Comparison of ENCODE assay signal across 1 cellular context in the genomic region with DNA sequence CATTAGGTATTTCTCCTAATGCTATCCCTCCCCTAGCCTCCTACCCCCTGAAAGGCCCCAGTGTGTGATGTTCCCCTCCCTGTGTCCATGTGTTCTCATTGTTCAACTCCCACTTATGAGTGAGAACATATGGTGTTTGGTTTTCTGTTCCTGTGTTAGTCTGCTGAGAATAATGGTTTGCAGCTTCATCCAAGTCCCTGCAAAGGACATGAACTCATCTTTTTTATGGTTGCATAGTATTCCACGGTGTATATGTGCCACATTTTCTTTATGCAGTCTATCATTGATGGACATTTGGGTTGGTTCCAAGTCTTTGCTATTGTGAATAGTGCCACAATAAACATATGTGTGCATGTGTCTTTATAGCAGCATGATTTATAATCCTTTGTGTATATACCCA.
A peak's percentile ranks its signal among the peaks of the same experiment; 100 is the strongest.
TF ChIP-seq lines count a peak whose summit lies in the region.
"Not testable (repeated sequence)": the region's sequence is repeated elsewhere in the genome, so short reads cannot be mapped to it uniquely, and the experiment has no call there.

No MANE protein-coding gene starts in this region.

- CTCF ChIA-PET in HEK293 (lab: Yijun Ruan, JAX) = not testable (repeated sequence)

- H3K4me3 ChIP-seq in HEK293 (ENCODE audit: low read depth, low read length) = not testable (repeated sequence)

- H3K4me1 ChIP-seq in HEK293 (ENCODE audit: control insufficient read depth, insufficient read depth, low read length) = not testable (repeated sequence)

- H3K27ac ChIP-seq in HEK293 (ENCODE audit: extremely low read depth, low read depth, low read length) = not testable (repeated sequence)

- TF ChIP-seq CTCF in HEK293 (tag by site-specific recombination; IDR thresholded peaks at IDR 0.05) = not testable (repeated sequence)

- POLR2A ChIA-PET in HEK293 (lab: Yijun Ruan, JAX) = not testable (repeated sequence)

- not testable (repeated sequence) for H3K9me3 ChIP-seq in HEK293 (ENCODE audit: control insufficient read depth, insufficient read depth, low read depth, low read length)

- H3K36me3 ChIP-seq in HEK293 (ENCODE audit: control insufficient read depth in 2 of 2, insufficient read depth in 1 of 2, low read length in 2 of 2) = not testable (repeated sequence)

TF ChIP-seq in HEK293, 187 proteins besides CTCF, POLR2A, EP300 and RAD21:
- TF ChIP-seq ZNF146 (tag by site-specific recombination; IDR thresholded peaks at IDR 0.05) = peak; percentile 95
